ENCODE assay signal across 1 cellular context in the genomic region with DNA sequence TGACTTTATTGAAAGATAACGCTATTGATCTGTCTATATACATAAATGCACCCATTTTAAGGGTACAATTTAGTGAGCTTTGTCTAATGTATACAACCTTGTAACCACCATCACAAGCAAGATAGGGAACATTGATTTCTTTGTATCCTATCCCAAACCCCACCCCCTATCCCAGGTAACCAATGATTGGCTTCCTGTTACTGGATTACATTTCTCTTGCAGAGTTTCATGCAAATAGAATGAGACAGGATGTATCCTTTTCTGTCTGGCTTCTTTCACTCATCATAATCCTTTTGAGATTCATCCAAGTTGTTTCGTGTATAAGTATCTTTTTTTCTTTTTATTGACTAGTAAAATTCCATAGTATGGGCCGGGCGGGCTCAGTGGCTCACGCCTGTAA.
TF ChIP-seq lines count a peak whose summit lies in the region.

No MANE protein-coding gene starts in this region.

TF ChIP-seq in K562, 482 proteins besides CTCF, POLR2A, EP300 and RAD21:
- TF ChIP-seq THRAP3 (IDR thresholded peaks at IDR 0.05; ENCODE audit: borderline replicate concordance) (no peak), AFF4 (CRISPR knock-in tag; IDR thresholded peaks at IDR 0.05) (no peak), FIP1L1 (IDR thresholded peaks at IDR 0.05; ENCODE audit: low read depth, low read length, poor library complexity, severe bottlenecking) (no peak), BHLHE40 (IDR thresholded peaks at IDR 0.05; ENCODE audit: low read length) (no peak), SNIP1 (IDR thresholded peaks at IDR 0.05; ENCODE audit: low read depth) (no peak), NONO (IDR thresholded peaks at IDR 0.05; ENCODE audit: low read depth in 2 of 2, low read length in 1 of 2) (no peak), ZNF436 (CRISPR knock-in tag; IDR thresholded peaks at IDR 0.05) (no peak), DMBX1 (CRISPR knock-in tag; IDR thresholded peaks at IDR 0.05; ENCODE audit: borderline replicate concordance) (no peak), RBM17 (IDR thresholded peaks at IDR 0.05; ENCODE audit: borderline replicate concordance, low read depth, low read length) (no peak), ZNF407 (IDR thresholded peaks at IDR 0.05; ENCODE audit: low read depth) (no peak), SMAD1 (IDR thresholded peaks at IDR 0.05; ENCODE audit: low read depth, low read length, partially characterized antibody) (no peak), POU5F1 (IDR thresholded peaks at IDR 0.05; ENCODE audit: borderline replicate concordance, low read depth, low read length, partially characterized antibody) (no peak), HEY1 (CRISPR knock-in tag; IDR thresholded peaks at IDR 0.05; ENCODE audit: borderline replicate concordance) (no peak), U2AF2 (optimal IDR thresholded peaks at IDR 0.05; ENCODE audit: low read depth, low read length) (no peak)
- TF ChIP-seq, protein P1, sequence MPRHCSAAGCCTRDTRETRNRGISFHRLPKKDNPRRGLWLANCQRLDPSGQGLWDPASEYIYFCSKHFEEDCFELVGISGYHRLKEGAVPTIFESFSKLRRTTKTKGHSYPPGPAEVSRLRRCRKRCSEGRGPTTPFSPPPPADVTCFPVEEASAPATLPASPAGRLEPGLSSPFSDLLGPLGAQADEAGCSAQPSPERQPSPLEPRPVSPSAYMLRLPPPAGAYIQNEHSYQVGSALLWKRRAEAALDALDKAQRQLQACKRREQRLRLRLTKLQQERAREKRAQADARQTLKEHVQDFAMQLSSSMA (CRISPR knock-in tag; IDR thresholded peaks at IDR 0.05) = no peak
- TF ChIP-seq, protein P2, sequence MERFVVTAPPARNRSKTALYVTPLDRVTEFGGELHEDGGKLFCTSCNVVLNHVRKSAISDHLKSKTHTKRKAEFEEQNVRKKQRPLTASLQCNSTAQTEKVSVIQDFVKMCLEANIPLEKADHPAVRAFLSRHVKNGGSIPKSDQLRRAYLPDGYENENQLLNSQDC (CRISPR knock-in tag; IDR thresholded peaks at IDR 0.05) = no peak
